Comparison of ENCODE assay signal across 1 cellular context in the genomic region with DNA sequence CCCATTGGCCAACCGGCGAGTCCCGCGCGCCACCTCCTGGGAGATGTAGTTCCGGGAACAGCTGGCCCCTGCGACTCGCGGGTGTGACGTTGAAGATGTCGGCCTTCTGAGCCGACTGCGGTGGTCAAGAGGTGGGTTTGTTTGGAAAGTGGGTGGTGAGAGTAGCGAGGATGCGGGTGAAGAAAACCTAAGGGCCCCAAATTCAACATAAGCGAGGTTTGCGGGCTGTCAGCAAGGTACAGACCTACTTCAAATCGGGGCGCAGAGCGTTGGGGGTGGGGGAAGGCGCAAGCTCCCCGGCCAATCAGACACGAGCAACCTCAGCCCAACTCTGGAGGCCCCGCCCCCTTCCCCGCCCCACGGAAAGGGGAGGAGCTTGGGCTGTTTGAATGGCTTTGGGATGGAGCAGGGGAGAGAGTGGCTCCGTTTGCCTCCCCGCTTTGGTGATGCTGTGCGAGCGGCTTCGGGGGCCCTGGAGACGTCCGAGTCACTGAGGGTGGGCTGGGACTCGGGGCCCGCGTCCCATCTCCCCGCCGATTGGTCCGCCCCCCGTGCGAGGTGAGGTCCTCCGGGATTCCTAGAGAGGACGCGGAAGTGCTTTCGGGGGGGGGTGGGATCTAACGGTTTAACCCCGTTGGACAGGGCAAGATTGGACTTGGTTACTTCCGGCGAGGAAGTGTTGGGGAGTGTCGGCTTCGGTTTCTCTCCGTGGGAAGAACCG.
TF ChIP-seq lines count a peak whose summit lies in the region.

ZKSCAN5 (plus strand) TSS at position 60 of the 721 bp plus-strand sequence. CDS start 1,383 bp downstream, outside the sequence.

TF ChIP-seq in K562, 482 proteins besides CTCF, POLR2A, EP300 and RAD21 (continued from another document):
- TF ChIP-seq CEBPZ (IDR thresholded peaks at IDR 0.05; ENCODE audit: borderline replicate concordance, low read depth, low read length): no peak
- no peak for TF ChIP-seq SNRNP70 (optimal IDR thresholded peaks at IDR 0.05; ENCODE audit: low read depth, low read length)
- TF ChIP-seq, protein P1, sequence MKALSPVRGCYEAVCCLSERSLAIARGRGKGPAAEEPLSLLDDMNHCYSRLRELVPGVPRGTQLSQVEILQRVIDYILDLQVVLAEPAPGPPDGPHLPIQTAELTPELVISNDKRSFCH (CRISPR knock-in tag; IDR thresholded peaks at IDR 0.05): no peak
- TF ChIP-seq, protein P1 (tag; IDR thresholded peaks at IDR 0.05): no peak
- TF ChIP-seq MECOM (CRISPR knock-in tag; IDR thresholded peaks at IDR 0.05): no peak
- TF ChIP-seq ZNF695 (CRISPR knock-in tag; IDR thresholded peaks at IDR 0.05): no peak
- no peak for TF ChIP-seq ZNF75A (CRISPR knock-in tag; IDR thresholded peaks at IDR 0.05)
- no peak for TF ChIP-seq NUFIP1 (IDR thresholded peaks at IDR 0.05; ENCODE audit: partially characterized antibody)
- TF ChIP-seq SIN3B (IDR thresholded peaks at IDR 0.05; ENCODE audit: low read depth): peak; percentile 59; the same call in 1 of the 2 replicates
